Comparison of ENCODE assay signal across 24 cellular contexts in genomic region chr3:175066617-175067415, GRCh38.
"Had no signal": no experiment of that assay in that cellular context is flagged by ENCODE, and none has a peak within 500 bp of the region (broad histone marks: within the 10 kb centered on the region; RNA-seq: fewer than 3 reads in every experiment).

No MANE protein-coding gene starts in this region.

- H3K36me3 ChIP-seq: left lung, lower lobe of right lung, ovary, sigmoid colon, spleen, suprapubic skin, thoracic aorta, tibial artery, vagina had no signal

- H3K4me1 ChIP-seq: left lung, lower lobe of right lung, sigmoid colon, spleen, suprapubic skin, vagina had no signal

- H3K4me3 ChIP-seq: left lung, lower lobe of right lung, ovary, sigmoid colon, spleen, suprapubic skin, thoracic aorta, tibial artery, vagina had no signal

- DNase-seq: hippocampal formation; kidney glomerular epithelial cell; left cardiac atrium; left lung; lower lobe of right lung; mammary epithelial cell; mesendoderm; naive B cell; natural killer cell; nephron progenitor cell; ovary; retina; right cardiac atrium; sigmoid colon; small intestine; spleen; stimulated activated CD4-positive, alpha-beta T cell treated with anti-CD3 and anti-CD28 coated beads, Interleukin-4, amount 100 ng/mL, for 24 hours; stimulated activated naive CD4-positive, alpha-beta T cell; tibial artery; trophoblast cell had no signal

- H3K9me3 ChIP-seq: lower lobe of right lung, ovary, sigmoid colon, suprapubic skin, tibial artery, vagina had no signal

- H3K27ac ChIP-seq: left lung, lower lobe of right lung, ovary, sigmoid colon, spleen, suprapubic skin, thoracic aorta, tibial artery, vagina had no signal

- H3K27me3 ChIP-seq: left lung, ovary, sigmoid colon, spleen, suprapubic skin, tibial artery, vagina had no signal

- ATAC-seq: left cardiac atrium; left lung; lower lobe of right lung; natural killer cell; right cardiac atrium; stimulated activated effector memory CD8-positive, alpha-beta T cell treated with anti-CD3 and anti-CD28 coated beads, Interleukin-12 subunit alpha, Interleukin-12 subunit beta, amount 100 ng/mL, for 72 hours had no signal
